Comparison of ENCODE assay signal across 16 cellular contexts in genomic region chr2:47777268-47777972, GRCh38.
"Had no signal": no experiment of that assay in that cellular context is flagged by ENCODE, and none has a peak within 500 bp of the region (broad histone marks: within the 10 kb centered on the region; RNA-seq: fewer than 3 reads in every experiment).

No MANE protein-coding gene starts in this region.

- H3K36me3 Mint-ChIP-seq: natural killer cell had no signal

- DNase-seq: activated CD4-positive, alpha-beta T cell treated with anti-CD3 and anti-CD28 coated beads, Interleukin-2, amount 50 U/mL, for 48 hours; activated naive CD4-positive, alpha-beta T cell; anterior cingulate cortex; brain microvascular endothelial cell; central memory CD4-positive, alpha-beta T cell; dorsolateral prefrontal cortex; kidney glomerular epithelial cell; natural killer cell; posterior cingulate gyrus; stimulated activated naive CD8-positive, alpha-beta T cell treated with anti-CD3 and anti-CD28 coated beads, Interleukin-15, Interleukin-2, amounts not matched to agents 100 U/mL and 50 U/mL, for 24 hours; substantia nigra; WERI-Rb-1 had no signal

- H3K9me3 ChIP-seq: right atrium auricular region, tibial nerve, vagina had no signal

- H3K4me3 ChIP-seq: dorsolateral prefrontal cortex, right atrium auricular region, tibial nerve, vagina had no signal

- H3K4me1 ChIP-seq: right atrium auricular region, vagina had no signal

- H3K4me1 Mint-ChIP-seq: natural killer cell had no signal

- H3K36me3 ChIP-seq: brain microvascular endothelial cell, right atrium auricular region, tibial nerve, vagina, WERI-Rb-1 had no signal

- H3K27ac ChIP-seq: brain microvascular endothelial cell, dorsolateral prefrontal cortex, right atrium auricular region, tibial nerve, vagina, WERI-Rb-1 had no signal

- H3K9me3 Mint-ChIP-seq: activated T-helper 1 cell treated with anti-CD3 and anti-CD28 coated beads, Interleukin-12 subunit alpha, Interleukin-12 subunit beta, Interleukin-2, Interleukin-4 antibody, amounts not matched to agents 30 ng/mL and 10 ng/mL and 1 ng/mL, durations not matched to agents 14 hours and 24 hours and 36 hours; natural killer cell had no signal

- ATAC-seq: natural killer cell; stimulated activated naive CD8-positive, alpha-beta T cell treated with anti-CD3 and anti-CD28 coated beads, Interleukin-15, Interleukin-2, amounts not matched to agents 100 U/mL and 50 U/mL, for 24 hours had no signal

- H3K27me3 ChIP-seq: brain microvascular endothelial cell, dorsolateral prefrontal cortex, right atrium auricular region, tibial nerve, vagina had no signal

- H3K27ac Mint-ChIP-seq: activated T-helper 1 cell treated with anti-CD3 and anti-CD28 coated beads, Interleukin-12 subunit alpha, Interleukin-12 subunit beta, Interleukin-2, Interleukin-4 antibody, amounts not matched to agents 30 ng/mL and 10 ng/mL and 1 ng/mL, durations not matched to agents 14 hours and 24 hours and 36 hours; natural killer cell had no signal

- H3K4me3 Mint-ChIP-seq: activated T-helper 1 cell treated with anti-CD3 and anti-CD28 coated beads, Interleukin-12 subunit alpha, Interleukin-12 subunit beta, Interleukin-2, Interleukin-4 antibody, amounts not matched to agents 30 ng/mL and 10 ng/mL and 1 ng/mL, durations not matched to agents 14 hours and 24 hours and 36 hours; natural killer cell had no signal
